15 cellular contexts compared by ENCODE assay signal in genomic region chr15:38197553-38197952, GRCh38. TPM values are rescaled to one million over a fixed set of nuclear protein-coding genes. Genes with fewer than 3 reads are reported as not detected.
DNase-seq lines count a peak whose midpoint lies in the region; TF ChIP-seq lines count a peak whose summit lies in the region.
"Had no signal": no experiment of that assay in that cellular context is flagged by ENCODE, and none has a peak within 500 bp of the region (broad histone marks: within the 10 kb centered on the region; RNA-seq: fewer than 3 reads in every experiment).

No MANE protein-coding gene starts in this region.

- H2BK5ac ChIP-seq in neuronal stem cell (ENCODE audit: low read length) = no peak overlapping the region

- intact Hi-C loops in ascending aorta (cut with DNase I) = no loop called here
- intact Hi-C loops in lower leg skin (cut with DNase I; ENCODE audit: low total_unique reads) = no loop called here

- H3K9ac ChIP-seq in neuronal stem cell (ENCODE audit: low read depth, low read length, poor library complexity) = no peak overlapping the region

- no peak overlapping the region for H2BK15ac ChIP-seq in neuronal stem cell (ENCODE audit: low read length)

- H3K9me3 ChIP-seq in neuronal stem cell (replicated peaks in 1 of 2; ENCODE audit: control insufficient read depth in 2 of 2, insufficient read depth in 1 of 2, low read depth in 1 of 2, low read length in 2 of 2) = no peaks in the 10 kb centered on the region
- no peaks in the 10 kb centered on the region for H3K9me3 ChIP-seq in ascending aorta
- H3K9me3 ChIP-seq in tibial nerve = no peaks in the 10 kb centered on the region
- H3K9me3 ChIP-seq: BE2C, Caco-2, HAP-1 had no signal

- no peak for TF ChIP-seq EP300 in tibial nerve (IDR thresholded peaks at IDR 0.05)

- no peak overlapping the region for H3K14ac ChIP-seq in neuronal stem cell (ENCODE audit: low read length)

- H4K91ac ChIP-seq in neuronal stem cell (ENCODE audit: low read depth, low read length, poor library complexity) = no peak overlapping the region

- no peak for TF ChIP-seq CTCF in fibroblast of pulmonary artery (IDR thresholded peaks at IDR 0.05; ENCODE audit: low read length, missing control alignments)
- TF ChIP-seq CTCF in ascending aorta (IDR thresholded peaks at IDR 0.05) = no peak
- no peak for TF ChIP-seq CTCF in tibial nerve (IDR thresholded peaks at IDR 0.05)
- TF ChIP-seq CTCF in lower leg skin (IDR thresholded peaks at IDR 0.05) = no peak

- TF ChIP-seq POLR2A in tibial nerve (IDR thresholded peaks at IDR 0.05) (no peak), lower leg skin (IDR thresholded peaks at IDR 0.05) (no peak)

- H3K4me2 ChIP-seq in neuronal stem cell (ENCODE audit: insufficient read depth, low read length, poor library complexity, severe bottlenecking) = no peak overlapping the region

- no peak overlapping the region for H3K23ac ChIP-seq in neuronal stem cell (ENCODE audit: low read depth, low read length, poor library complexity)

- no peak overlapping the region for H3K4ac ChIP-seq in neuronal stem cell (ENCODE audit: low read length)

- H3K4me3 ChIP-seq in fibroblast of pulmonary artery (replicated peaks; ENCODE audit: low read depth, low read length) = no peak overlapping the region
- no peak overlapping the region for H3K4me3 ChIP-seq in neuronal stem cell (ENCODE audit: low read length in 2 of 2)
- H3K4me3 ChIP-seq in ascending aorta = no peak overlapping the region
- no peak overlapping the region for H3K4me3 ChIP-seq in tibial nerve
- no peak overlapping the region for H3K4me3 ChIP-seq in lower leg skin (ENCODE audit: low read depth, poor library complexity, severe bottlenecking)
- H3K4me3 ChIP-seq: HAP-1 had no signal

- WGBS in neuronal stem cell (ENCODE audit: extremely low coverage in 2 of 2, insufficient read length in 2 of 2, insufficient replicate concordance in 1 of 2), 2 donors = no CpG with 5 or more reads among the region's 4 CpGs
- WGBS in tibial nerve, 2 donors = 53 to 54% methylated on average over 4 of the region's 4 CpGs
- 86 to 92% methylated on average over 4 of the region's 4 CpGs for WGBS in lower leg skin, 2 donors

- DNase-seq in COLO829 (ENCODE audit: low spot score) = peak; percentile 79
- DNase-seq in RPMI7951 (ENCODE audit: low read depth) = peak; percentile 44
- DNase-seq in fibroblast of pulmonary artery (ENCODE audit: low read depth) = peak; percentile 56
- DNase-seq in neuronal stem cell (ENCODE audit: low spot score) = no peak
- no peak for DNase-seq in central memory CD4-positive, alpha-beta T cell
- DNase-seq in ascending aorta (ENCODE audit: low spot score in 2 of 2) = no peak
- DNase-seq in tibial nerve (ENCODE audit: low spot score in 2 of 2) = no peak
- DNase-seq in lower leg skin (ENCODE audit: low spot score in 2 of 2) = no peak
- DNase-seq: BE2C; Caco-2; CD8-positive, alpha-beta T cell; DND-41; GDM1 had no signal

- H3K27ac ChIP-seq in neuronal stem cell (replicated peaks; ENCODE audit: low read length) = no peak overlapping the region
- H3K27ac ChIP-seq in ascending aorta = no peak overlapping the region
- H3K27ac ChIP-seq in tibial nerve = no peak overlapping the region
- H3K27ac ChIP-seq: C4-2B had no signal

- H3K36me3 ChIP-seq in neuronal stem cell (replicated peaks in 1 of 2; ENCODE audit: control insufficient read depth in 2 of 2, insufficient read depth in 2 of 2, low read length in 2 of 2) (no peaks in the 10 kb centered on the region), ascending aorta (no peaks in the 10 kb centered on the region), tibial nerve (no peaks in the 10 kb centered on the region)
- H3K36me3 ChIP-seq: BE2C, HAP-1 had no signal

- H2BK120ac ChIP-seq in neuronal stem cell (ENCODE audit: low read depth, low read length) = no peak overlapping the region

- H2AK5ac ChIP-seq in neuronal stem cell (ENCODE audit: low read depth, low read length) = no peak overlapping the region

- H3K27me3 ChIP-seq in neuronal stem cell (ENCODE audit: control insufficient read depth in 3 of 3, insufficient read depth in 3 of 3, low read depth in 1 of 3, low read length in 3 of 3) = no peaks in the 10 kb centered on the region
- no peaks in the 10 kb centered on the region for H3K27me3 ChIP-seq in ascending aorta
- H3K27me3 ChIP-seq in tibial nerve = no peaks in the 10 kb centered on the region
- H3K27me3 ChIP-seq: BE2C had no signal

- no peak overlapping the region for H3K18ac ChIP-seq in neuronal stem cell (ENCODE audit: low read length)

- no peak overlapping the region for H4K8ac ChIP-seq in neuronal stem cell (ENCODE audit: low read depth, low read length)

- H2BK12ac ChIP-seq in neuronal stem cell (ENCODE audit: low read length) = no peak overlapping the region

- H2AFZ ChIP-seq in neuronal stem cell (ENCODE audit: low read length) = peak overlapping the region; percentile 73

- peaks cover 2 to 9% of the 10 kb centered on the region in 2 donors for H3K4me1 ChIP-seq in neuronal stem cell (ENCODE audit: control insufficient read depth in 2 of 2, insufficient read depth in 1 of 2, low read depth in 1 of 2, low read length in 2 of 2)
- no peaks in the 10 kb centered on the region for H3K4me1 ChIP-seq in ascending aorta
- H3K4me1 ChIP-seq in tibial nerve = peaks cover 0 to 8% (median 0%) of the 10 kb centered on the region in 4 donors
- H3K4me1 ChIP-seq: BE2C, Caco-2 had no signal

- H3K79me1 ChIP-seq in neuronal stem cell (ENCODE audit: low read depth, low read length) = no peaks in the 10 kb centered on the region

RNA-seq across cellular contexts. Expression of gene SPRED1, which starts 55.1 kb away (rescaled TPM):
- total RNA-seq in RPMI7951 (2014; rRNA removed; shearing (Covaris generic)) = 57.7 and 67.6 TPM in 2 replicates
- polyA plus RNA-seq in neuronal stem cell (2013, experiment 1 of 2) = 20.9 TPM
- polyA plus RNA-seq in neuronal stem cell (2013, experiment 2 of 2) = 21.3 TPM
- 9.4 TPM for total RNA-seq in ascending aorta
- total RNA-seq in tibial nerve = 10 to 100 TPM; 20.4 to 35.0 (median 29.0) TPM
- total RNA-seq in lower leg skin = 10 to 100 TPM in 3 of 4 donors, 1 to 10 TPM in 1; 8.8 to 14.8 (median 11.5) TPM

Comparison
In these comparisons a context has a peak if more than half of its experiments do, and no peak if none do; other contexts are left out.
1. DNase-seq: peak in COLO829 (single experiment), RPMI7951 (single experiment) and fibroblast of pulmonary artery (single experiment); none in neuronal stem cell (single experiment), central memory CD4-positive, alpha-beta T cell (single experiment), ascending aorta (0 of 2), tibial nerve (0 of 2) and lower leg skin (0 of 2).